1 cellular context compared by ENCODE assay signal in the genomic region with DNA sequence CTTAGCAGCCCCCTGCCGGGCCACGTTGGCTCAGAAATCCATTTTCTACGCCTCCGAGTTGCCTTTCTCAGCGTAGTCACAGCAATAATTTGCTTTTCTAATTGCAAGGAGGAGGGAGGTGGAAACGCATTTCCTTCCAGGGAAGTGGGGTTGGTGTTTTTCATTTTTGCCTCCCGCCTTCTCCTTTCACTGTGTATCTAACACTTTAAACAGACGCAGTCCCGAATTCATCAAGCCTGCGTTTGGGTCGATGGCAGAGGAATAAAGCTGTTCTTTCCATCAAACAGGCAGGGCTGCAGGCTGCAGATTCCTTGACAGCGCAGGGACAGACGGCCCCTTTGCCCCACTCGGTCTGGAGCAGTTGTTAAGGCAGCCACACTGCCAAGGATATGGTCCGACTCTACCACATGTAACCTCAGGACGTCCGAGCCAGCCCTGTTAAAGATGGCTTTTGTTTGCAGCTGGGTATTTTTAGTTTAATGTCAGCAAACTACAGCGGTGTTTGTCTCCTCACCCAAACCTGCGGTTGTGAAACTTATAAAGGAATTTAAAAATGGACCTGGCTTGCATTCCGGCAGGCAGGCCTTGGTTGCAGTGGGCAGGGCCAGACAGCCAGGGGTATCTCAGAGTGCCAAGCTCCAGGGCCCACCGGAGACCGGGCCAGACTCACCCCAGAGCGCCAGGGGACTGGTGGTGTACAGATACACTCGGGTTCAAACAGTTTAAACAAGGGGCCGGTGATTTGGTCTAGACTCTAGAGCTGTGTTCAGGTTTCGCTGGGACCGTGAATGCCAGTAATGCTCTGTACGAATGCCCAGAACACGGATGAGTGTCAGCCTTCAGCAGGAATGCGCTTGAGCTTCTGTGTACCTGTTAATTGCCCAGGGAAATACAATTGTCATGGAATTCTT.
TF ChIP-seq lines count a peak whose summit lies in the region.

No MANE protein-coding gene starts in this region.

TF ChIP-seq in GM23338, 12 proteins besides CTCF, POLR2A, EP300 and RAD21 (continued from another document):
- TF ChIP-seq, protein P1, sequence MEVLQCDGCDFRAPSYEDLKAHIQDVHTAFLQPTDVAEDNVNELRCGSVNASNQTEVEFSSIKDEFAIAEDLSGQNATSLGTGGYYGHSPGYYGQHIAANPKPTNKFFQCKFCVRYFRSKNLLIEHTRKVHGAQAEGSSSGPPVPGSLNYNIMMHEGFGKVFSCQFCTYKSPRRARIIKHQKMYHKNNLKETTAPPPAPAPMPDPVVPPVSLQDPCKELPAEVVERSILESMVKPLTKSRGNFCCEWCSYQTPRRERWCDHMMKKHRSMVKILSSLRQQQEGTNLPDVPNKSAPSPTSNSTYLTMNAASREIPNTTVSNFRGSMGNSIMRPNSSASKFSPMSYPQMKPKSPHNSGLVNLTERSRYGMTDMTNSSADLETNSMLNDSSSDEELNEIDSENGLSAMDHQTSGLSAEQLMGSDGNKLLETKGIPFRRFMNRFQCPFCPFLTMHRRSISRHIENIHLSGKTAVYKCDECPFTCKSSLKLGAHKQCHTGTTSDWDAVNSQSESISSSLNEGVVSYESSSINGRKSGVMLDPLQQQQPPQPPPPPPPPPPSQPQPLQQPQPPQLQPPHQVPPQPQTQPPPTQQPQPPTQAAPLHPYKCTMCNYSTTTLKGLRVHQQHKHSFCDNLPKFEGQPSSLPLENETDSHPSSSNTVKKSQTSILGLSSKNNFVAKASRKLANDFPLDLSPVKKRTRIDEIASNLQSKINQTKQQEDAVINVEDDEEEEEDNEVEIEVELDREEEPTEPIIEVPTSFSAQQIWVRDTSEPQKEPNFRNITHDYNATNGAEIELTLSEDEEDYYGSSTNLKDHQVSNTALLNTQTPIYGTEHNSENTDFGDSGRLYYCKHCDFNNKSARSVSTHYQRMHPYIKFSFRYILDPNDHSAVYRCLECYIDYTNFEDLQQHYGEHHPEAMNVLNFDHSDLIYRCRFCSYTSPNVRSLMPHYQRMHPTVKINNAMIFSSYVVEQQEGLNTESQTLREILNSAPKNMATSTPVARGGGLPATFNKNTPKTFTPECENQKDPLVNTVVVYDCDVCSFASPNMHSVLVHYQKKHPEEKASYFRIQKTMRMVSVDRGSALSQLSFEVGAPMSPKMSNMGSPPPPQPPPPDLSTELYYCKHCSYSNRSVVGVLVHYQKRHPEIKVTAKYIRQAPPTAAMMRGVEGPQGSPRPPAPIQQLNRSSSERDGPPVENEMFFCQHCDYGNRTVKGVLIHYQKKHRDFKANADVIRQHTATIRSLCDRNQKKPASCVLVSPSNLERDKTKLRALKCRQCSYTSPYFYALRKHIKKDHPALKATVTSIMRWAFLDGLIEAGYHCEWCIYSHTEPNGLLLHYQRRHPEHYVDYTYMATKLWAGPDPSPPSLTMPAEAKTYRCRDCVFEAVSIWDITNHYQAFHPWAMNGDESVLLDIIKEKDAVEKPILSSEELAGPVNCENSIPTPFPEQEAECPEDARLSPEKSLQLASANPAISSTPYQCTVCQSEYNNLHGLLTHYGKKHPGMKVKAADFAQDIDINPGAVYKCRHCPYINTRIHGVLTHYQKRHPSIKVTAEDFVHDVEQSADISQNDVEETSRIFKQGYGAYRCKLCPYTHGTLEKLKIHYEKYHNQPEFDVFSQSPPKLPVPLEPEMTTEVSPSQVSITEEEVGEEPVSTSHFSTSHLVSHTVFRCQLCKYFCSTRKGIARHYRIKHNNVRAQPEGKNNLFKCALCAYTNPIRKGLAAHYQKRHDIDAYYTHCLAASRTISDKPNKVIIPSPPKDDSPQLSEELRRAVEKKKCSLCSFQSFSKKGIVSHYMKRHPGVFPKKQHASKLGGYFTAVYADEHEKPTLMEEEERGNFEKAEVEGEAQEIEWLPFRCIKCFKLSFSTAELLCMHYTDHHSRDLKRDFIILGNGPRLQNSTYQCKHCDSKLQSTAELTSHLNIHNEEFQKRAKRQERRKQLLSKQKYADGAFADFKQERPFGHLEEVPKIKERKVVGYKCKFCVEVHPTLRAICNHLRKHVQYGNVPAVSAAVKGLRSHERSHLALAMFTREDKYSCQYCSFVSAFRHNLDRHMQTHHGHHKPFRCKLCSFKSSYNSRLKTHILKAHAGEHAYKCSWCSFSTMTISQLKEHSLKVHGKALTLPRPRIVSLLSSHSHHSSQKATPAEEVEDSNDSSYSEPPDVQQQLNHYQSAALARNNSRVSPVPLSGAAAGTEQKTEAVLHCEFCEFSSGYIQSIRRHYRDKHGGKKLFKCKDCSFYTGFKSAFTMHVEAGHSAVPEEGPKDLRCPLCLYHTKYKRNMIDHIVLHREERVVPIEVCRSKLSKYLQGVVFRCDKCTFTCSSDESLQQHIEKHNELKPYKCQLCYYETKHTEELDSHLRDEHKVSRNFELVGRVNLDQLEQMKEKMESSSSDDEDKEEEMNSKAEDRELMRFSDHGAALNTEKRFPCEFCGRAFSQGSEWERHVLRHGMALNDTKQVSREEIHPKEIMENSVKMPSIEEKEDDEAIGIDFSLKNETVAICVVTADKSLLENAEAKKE (CRISPR knock-in tag; IDR thresholded peaks at IDR 0.05), result no peak
- TF ChIP-seq ZNF114 (CRISPR knock-in tag; IDR thresholded peaks at IDR 0.05), result no peak
- TF ChIP-seq STAT1 (IDR thresholded peaks at IDR 0.05; ENCODE audit: unreplicated experiment), result no peak
- TF ChIP-seq POLR2AphosphoS5 (IDR thresholded peaks at IDR 0.05; ENCODE audit: low read depth), result no peak
- TF ChIP-seq CREB1 (CRISPR knock-in tag; IDR thresholded peaks at IDR 0.05; ENCODE audit: low read depth), result no peak
- TF ChIP-seq, protein P2, sequence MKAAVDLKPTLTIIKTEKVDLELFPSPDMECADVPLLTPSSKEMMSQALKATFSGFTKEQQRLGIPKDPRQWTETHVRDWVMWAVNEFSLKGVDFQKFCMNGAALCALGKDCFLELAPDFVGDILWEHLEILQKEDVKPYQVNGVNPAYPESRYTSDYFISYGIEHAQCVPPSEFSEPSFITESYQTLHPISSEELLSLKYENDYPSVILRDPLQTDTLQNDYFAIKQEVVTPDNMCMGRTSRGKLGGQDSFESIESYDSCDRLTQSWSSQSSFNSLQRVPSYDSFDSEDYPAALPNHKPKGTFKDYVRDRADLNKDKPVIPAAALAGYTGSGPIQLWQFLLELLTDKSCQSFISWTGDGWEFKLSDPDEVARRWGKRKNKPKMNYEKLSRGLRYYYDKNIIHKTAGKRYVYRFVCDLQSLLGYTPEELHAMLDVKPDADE (IDR thresholded peaks at IDR 0.05), result no peak
- TF ChIP-seq ZNF331 (CRISPR knock-in tag; IDR thresholded peaks at IDR 0.05; ENCODE audit: low read depth), result no peak
